In the genomic region with DNA sequence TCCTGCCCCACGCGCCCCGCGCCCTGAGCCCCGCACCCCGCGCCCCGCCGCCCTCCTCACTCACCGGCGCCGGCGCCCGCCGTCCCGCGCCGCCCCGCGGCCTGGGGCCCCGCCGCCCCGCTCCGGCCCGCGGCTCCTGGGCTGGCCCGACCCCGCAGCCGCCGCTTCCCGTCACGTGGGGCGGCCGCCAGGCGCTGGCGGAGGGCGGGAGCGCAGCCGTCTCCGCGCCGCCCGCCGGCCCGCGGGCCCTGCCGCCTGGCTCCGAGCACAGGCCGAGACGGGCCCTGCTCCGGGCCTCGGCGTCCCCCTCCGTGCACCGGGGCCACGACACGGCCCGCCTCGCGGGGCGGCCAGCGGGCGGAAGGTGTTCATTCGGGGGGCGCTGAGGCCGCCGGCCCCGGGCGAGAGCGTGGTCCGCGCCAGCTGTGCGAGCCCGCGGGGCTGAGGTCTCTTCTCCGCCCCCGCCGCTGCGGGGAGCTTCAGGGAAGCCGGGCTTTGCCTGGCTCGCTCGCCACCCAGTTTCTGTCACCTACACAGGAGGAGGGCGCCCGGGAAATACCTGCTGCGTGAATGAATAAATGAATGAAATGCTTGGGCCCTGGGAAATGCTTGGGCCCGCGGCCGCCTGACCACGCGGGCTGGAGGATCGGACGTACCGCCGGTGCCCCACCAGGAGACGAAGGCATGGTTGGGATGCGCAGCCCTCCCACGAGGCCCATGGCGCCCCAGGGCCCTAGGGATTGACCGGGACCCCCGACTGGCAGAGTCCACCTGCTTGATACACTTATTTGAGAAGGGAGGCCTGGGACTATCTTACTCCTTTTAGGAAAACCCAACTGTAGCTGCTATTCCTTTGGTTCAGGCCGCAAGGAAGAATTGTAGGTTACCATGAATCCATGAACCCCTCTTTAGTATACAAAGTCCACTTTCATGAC, we compare ENCODE assay signal across 1 cellular context.
TF ChIP-seq lines count a peak whose summit lies in the region.

A gene with protein sequence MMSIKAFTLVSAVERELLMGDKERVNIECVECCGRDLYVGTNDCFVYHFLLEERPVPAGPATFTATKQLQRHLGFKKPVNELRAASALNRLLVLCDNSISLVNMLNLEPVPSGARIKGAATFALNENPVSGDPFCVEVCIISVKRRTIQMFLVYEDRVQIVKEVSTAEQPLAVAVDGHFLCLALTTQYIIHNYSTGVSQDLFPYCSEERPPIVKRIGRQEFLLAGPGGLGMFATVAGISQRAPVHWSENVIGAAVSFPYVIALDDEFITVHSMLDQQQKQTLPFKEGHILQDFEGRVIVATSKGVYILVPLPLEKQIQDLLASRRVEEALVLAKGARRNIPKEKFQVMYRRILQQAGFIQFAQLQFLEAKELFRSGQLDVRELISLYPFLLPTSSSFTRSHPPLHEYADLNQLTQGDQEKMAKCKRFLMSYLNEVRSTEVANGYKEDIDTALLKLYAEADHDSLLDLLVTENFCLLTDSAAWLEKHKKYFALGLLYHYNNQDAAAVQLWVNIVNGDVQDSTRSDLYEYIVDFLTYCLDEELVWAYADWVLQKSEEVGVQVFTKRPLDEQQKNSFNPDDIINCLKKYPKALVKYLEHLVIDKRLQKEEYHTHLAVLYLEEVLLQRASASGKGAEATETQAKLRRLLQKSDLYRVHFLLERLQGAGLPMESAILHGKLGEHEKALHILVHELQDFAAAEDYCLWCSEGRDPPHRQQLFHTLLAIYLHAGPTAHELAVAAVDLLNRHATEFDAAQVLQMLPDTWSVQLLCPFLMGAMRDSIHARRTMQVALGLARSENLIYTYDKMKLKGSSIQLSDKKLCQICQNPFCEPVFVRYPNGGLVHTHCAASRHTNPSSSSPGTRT (minus strand): TSS at position 175 of the 935 bp plus-strand sequence. CDS start 21,434 bp downstream, outside the sequence.

TF ChIP-seq in K562, 482 proteins besides CTCF, POLR2A, EP300 and RAD21 (continued from another document and continues in another):
- no peak for TF ChIP-seq ATF3 (IDR thresholded peaks at IDR 0.05)
- TF ChIP-seq ATF3 (CRISPR knock-in tag; conservative IDR thresholded peaks at IDR 0.05): no peak
- TF ChIP-seq ARID3B (CRISPR knock-in tag; IDR thresholded peaks at IDR 0.05; ENCODE audit: borderline replicate concordance): no peak
- TF ChIP-seq, protein P1, sequence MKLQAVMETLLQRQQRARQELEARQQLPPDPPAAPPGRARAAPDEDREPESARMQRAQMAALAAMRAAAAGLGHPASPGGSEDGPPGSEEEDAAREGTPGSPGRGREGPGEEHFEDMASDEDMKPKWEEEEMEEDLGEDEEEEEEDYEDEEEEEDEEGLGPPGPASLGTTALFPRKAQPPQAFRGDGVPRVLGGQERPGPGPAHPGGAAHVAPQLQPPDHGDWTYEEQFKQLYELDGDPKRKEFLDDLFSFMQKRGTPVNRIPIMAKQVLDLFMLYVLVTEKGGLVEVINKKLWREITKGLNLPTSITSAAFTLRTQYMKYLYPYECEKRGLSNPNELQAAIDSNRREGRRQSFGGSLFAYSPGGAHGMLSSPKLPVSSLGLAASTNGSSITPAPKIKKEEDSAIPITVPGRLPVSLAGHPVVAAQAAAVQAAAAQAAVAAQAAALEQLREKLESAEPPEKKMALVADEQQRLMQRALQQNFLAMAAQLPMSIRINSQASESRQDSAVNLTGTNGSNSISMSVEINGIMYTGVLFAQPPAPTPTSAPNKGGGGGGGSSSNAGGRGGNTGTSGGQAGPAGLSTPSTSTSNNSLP (IDR thresholded peaks at IDR 0.05; ENCODE audit: borderline replicate concordance, low read depth, low read length): no peak
- TF ChIP-seq ZNF589 (CRISPR knock-in tag; IDR thresholded peaks at IDR 0.05; ENCODE audit: low read depth): peak; percentile 54; the same call in 1 of the 2 replicates
- TF ChIP-seq HMGXB4 (CRISPR knock-in tag; IDR thresholded peaks at IDR 0.05): no peak
- no peak for TF ChIP-seq MEIS2 (IDR thresholded peaks at IDR 0.05; ENCODE audit: partially characterized antibody)
- TF ChIP-seq SLC30A9 (CRISPR knock-in tag; IDR thresholded peaks at IDR 0.05): no peak
- no peak for TF ChIP-seq MEF2D (tag; conservative IDR thresholded peaks at IDR 0.05; ENCODE audit: low read depth)
- TF ChIP-seq, protein P2, sequence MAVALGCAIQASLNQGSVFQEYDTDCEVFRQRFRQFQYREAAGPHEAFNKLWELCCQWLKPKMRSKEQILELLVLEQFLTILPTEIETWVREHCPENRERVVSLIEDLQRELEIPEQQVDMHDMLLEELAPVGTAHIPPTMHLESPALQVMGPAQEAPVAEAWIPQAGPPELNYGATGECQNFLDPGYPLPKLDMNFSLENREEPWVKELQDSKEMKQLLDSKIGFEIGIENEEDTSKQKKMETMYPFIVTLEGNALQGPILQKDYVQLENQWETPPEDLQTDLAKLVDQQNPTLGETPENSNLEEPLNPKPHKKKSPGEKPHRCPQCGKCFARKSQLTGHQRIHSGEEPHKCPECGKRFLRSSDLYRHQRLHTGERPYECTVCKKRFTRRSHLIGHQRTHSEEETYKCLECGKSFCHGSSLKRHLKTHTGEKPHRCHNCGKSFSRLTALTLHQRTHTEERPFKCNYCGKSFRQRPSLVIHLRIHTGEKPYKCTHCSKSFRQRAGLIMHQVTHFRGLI (CRISPR knock-in tag; IDR thresholded peaks at IDR 0.05): no peak
- peak; percentile 92 for TF ChIP-seq L3MBTL2 (IDR thresholded peaks at IDR 0.05)
- no peak for TF ChIP-seq MTA2 (IDR thresholded peaks at IDR 0.05; ENCODE audit: low read depth)
- no peak for TF ChIP-seq COPS2 (conservative IDR thresholded peaks at IDR 0.05)
- TF ChIP-seq RBM39 (optimal IDR thresholded peaks at IDR 0.05; ENCODE audit: low read depth, low read length): no peak
- no peak for TF ChIP-seq CLOCK (CRISPR knock-in tag; IDR thresholded peaks at IDR 0.05; ENCODE audit: borderline replicate concordance)
- no peak for TF ChIP-seq THRAP3 (IDR thresholded peaks at IDR 0.05; ENCODE audit: borderline replicate concordance)
- TF ChIP-seq ZBTB11 (CRISPR knock-in tag; IDR thresholded peaks at IDR 0.05): peak in 1 of 3 experiments; percentile 51; a peak in 1 of 6 replicates
- no peak for TF ChIP-seq TSC22D4 (tag; IDR thresholded peaks at IDR 0.05)
- TF ChIP-seq CSDE1 (IDR thresholded peaks at IDR 0.05): no peak
- no peak for TF ChIP-seq GTF2E2 (tag; IDR thresholded peaks at IDR 0.05)
- no peak for TF ChIP-seq ZNF282 (CRISPR knock-in tag; IDR thresholded peaks at IDR 0.05)
- no peak for TF ChIP-seq RFX7 (CRISPR knock-in tag; IDR thresholded peaks at IDR 0.05)
- TF ChIP-seq, protein P3, sequence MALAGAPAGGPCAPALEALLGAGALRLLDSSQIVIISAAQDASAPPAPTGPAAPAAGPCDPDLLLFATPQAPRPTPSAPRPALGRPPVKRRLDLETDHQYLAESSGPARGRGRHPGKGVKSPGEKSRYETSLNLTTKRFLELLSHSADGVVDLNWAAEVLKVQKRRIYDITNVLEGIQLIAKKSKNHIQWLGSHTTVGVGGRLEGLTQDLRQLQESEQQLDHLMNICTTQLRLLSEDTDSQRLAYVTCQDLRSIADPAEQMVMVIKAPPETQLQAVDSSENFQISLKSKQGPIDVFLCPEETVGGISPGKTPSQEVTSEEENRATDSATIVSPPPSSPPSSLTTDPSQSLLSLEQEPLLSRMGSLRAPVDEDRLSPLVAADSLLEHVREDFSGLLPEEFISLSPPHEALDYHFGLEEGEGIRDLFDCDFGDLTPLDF (CRISPR knock-in tag; IDR thresholded peaks at IDR 0.05): no peak
- TF ChIP-seq ATF1 (CRISPR knock-in tag; IDR thresholded peaks at IDR 0.05): no peak
- TF ChIP-seq ATF1 (tag; IDR thresholded peaks at IDR 0.05): peak; percentile 28; the same call in 1 of the 2 replicates
- no peak for TF ChIP-seq ZNF133 (CRISPR knock-in tag; IDR thresholded peaks at IDR 0.05)
- TF ChIP-seq SMARCB1 (IDR thresholded peaks at IDR 0.05; ENCODE audit: insufficient read length, low read depth): no peak
- TF ChIP-seq RAD51 (IDR thresholded peaks at IDR 0.05; ENCODE audit: borderline replicate concordance, low read depth): no peak
- TF ChIP-seq, protein P4, sequence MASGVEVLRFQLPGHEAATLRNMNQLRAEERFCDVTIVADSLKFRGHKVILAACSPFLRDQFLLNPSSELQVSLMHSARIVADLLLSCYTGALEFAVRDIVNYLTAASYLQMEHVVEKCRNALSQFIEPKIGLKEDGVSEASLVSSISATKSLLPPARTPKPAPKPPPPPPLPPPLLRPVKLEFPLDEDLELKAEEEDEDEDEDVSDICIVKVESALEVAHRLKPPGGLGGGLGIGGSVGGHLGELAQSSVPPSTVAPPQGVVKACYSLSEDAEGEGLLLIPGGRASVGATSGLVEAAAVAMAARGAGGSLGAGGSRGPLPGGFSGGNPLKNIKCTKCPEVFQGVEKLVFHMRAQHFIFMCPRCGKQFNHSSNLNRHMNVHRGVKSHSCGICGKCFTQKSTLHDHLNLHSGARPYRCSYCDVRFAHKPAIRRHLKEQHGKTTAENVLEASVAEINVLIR (CRISPR knock-in tag; IDR thresholded peaks at IDR 0.05): no peak
